Comparison of ENCODE assay signal across 8 cellular contexts in genomic region chr17:74748279-74748528, GRCh38. TPM values are rescaled to one million over a fixed set of nuclear protein-coding genes. Genes with fewer than 3 reads are reported as not detected.
DNase-seq lines count a peak whose midpoint lies in the region; ATAC-seq and TF ChIP-seq lines count a peak whose summit lies in the region.

No MANE protein-coding gene starts in this region.

- peaks cover 45% of the 10 kb centered on the region for H3F3A ChIP-seq in MM.1S (ENCODE audit: insufficient read depth, low read length)

- H3K9me2 ChIP-seq in MM.1S (replicated peaks; ENCODE audit: insufficient read depth, low read length), result no peaks in the 10 kb centered on the region

- H3K9ac ChIP-seq in MM.1S (ENCODE audit: low read length), result peak overlapping the region; percentile 32; the same call in 1 of the 2 replicates

- ATAC-seq in GM21786 (IDR thresholded peaks at IDR 0.05; ENCODE audit: unreplicated experiment), result no peak
- no peak for ATAC-seq in GM21381 (IDR thresholded peaks at IDR 0.05; ENCODE audit: unreplicated experiment)

- H3K9me3 ChIP-seq in MM.1S (replicated peaks; ENCODE audit: insufficient read depth, low read length), result no peaks in the 10 kb centered on the region

- peak overlapping the region; percentile 49 for H3K4me3 ChIP-seq in GM12875 (ENCODE audit: low read depth, low read length)
- H3K4me3 ChIP-seq in MM.1S (ENCODE audit: low read length), result peak overlapping the region; percentile 51
- H3K4me3 ChIP-seq in epithelial cell of esophagus (ENCODE audit: low read length), result peak overlapping the region; percentile 46
- peak overlapping the region; percentile 52 for H3K4me3 ChIP-seq in retinal pigment epithelial cell (ENCODE audit: low read length)

- DNase-seq in MM.1S (no peak), epithelial cell of esophagus (ENCODE audit: low read depth) (no peak), retinal pigment epithelial cell (ENCODE audit: low read depth) (no peak), SK-N-DZ (ENCODE audit: low spot score) (no peak)
- DNase-seq in stimulated activated naive CD4-positive, alpha-beta T cell (lab: John Stamatoyannopoulos, UW), result no peak

- H3K27me3 ChIP-seq in MM.1S (replicated peaks; ENCODE audit: insufficient read depth, low read length), result no peaks in the 10 kb centered on the region

- peaks cover 77% of the 10 kb centered on the region for H3K79me2 ChIP-seq in MM.1S (ENCODE audit: low read length)

- H4K20me1 ChIP-seq in MM.1S (ENCODE audit: insufficient read depth, low read length), result peaks cover 13% of the 10 kb centered on the region

- H3K36me3 ChIP-seq in MM.1S (replicated peaks; ENCODE audit: insufficient read depth, low read length), result no peaks in the 10 kb centered on the region

- no peak overlapping the region for H2AFZ ChIP-seq in MM.1S (ENCODE audit: low read length)

- peaks cover 33% of the 10 kb centered on the region for H3K4me1 ChIP-seq in MM.1S (ENCODE audit: low read length)

- no peak overlapping the region for H3K27ac ChIP-seq in MM.1S (ENCODE audit: low read length)

- H3K4me2 ChIP-seq in MM.1S (ENCODE audit: low read depth, low read length), result peak overlapping the region; percentile 61; the same call in 1 of the 2 replicates

- 0 out of 2 replicates have a peak, but pooled peaks have one; percentile 2 for TF ChIP-seq CTCF in GM12875 (IDR thresholded peaks at IDR 0.05; ENCODE audit: borderline replicate concordance, insufficient read depth, low read depth, low read length)
- no peak for TF ChIP-seq CTCF in MM.1S (IDR thresholded peaks at IDR 0.05; ENCODE audit: low read length)
- no peak for TF ChIP-seq CTCF in epithelial cell of esophagus (IDR thresholded peaks at IDR 0.05; ENCODE audit: insufficient read depth, low read depth, low read length, missing control alignments)
- TF ChIP-seq CTCF in retinal pigment epithelial cell (conservative IDR thresholded peaks at IDR 0.05; ENCODE audit: low read depth, low read length), result no peak

RNA-seq across cellular contexts. Expression of gene NHERF1, which starts 0.2 kb away (rescaled TPM):
- 25.8 and 39.1 TPM in 2 replicates for polyA plus RNA-seq in SK-N-DZ (2014; cell fraction: cytosol; rRNA removed)
- 15.7 and 16.5 TPM in 2 replicates for polyA plus RNA-seq in SK-N-DZ (2014; cell fraction: nucleus; rRNA removed)

RNA-seq across cellular contexts. Expression of gene RAB37, which starts 11.1 kb away (rescaled TPM):
- polyA plus RNA-seq in SK-N-DZ (2014; cell fraction: cytosol; rRNA removed), result 0.08 and 0.16 TPM in 2 replicates
- polyA plus RNA-seq in SK-N-DZ (2014; cell fraction: nucleus; rRNA removed), result 0.30 TPM in 2 replicates

RNA-seq across cellular contexts. Expression of gene NAT9, which starts 27.9 kb away (rescaled TPM):
- 71.2 and 88.7 TPM in 2 replicates for polyA plus RNA-seq in SK-N-DZ (2014; cell fraction: cytosol; rRNA removed)
- polyA plus RNA-seq in SK-N-DZ (2014; cell fraction: nucleus; rRNA removed), result 564 and 609 TPM in 2 replicates

RNA-seq across cellular contexts. Expression of gene CD300LF, which starts 35.5 kb away (rescaled TPM):
- polyA plus RNA-seq in SK-N-DZ (2014; cell fraction: cytosol; rRNA removed), result not detected in 2 replicates
- polyA plus RNA-seq in SK-N-DZ (2014; cell fraction: nucleus; rRNA removed), result not detected in 2 replicates
